ENCODE assay signal across 18 cellular contexts in the genomic region with DNA sequence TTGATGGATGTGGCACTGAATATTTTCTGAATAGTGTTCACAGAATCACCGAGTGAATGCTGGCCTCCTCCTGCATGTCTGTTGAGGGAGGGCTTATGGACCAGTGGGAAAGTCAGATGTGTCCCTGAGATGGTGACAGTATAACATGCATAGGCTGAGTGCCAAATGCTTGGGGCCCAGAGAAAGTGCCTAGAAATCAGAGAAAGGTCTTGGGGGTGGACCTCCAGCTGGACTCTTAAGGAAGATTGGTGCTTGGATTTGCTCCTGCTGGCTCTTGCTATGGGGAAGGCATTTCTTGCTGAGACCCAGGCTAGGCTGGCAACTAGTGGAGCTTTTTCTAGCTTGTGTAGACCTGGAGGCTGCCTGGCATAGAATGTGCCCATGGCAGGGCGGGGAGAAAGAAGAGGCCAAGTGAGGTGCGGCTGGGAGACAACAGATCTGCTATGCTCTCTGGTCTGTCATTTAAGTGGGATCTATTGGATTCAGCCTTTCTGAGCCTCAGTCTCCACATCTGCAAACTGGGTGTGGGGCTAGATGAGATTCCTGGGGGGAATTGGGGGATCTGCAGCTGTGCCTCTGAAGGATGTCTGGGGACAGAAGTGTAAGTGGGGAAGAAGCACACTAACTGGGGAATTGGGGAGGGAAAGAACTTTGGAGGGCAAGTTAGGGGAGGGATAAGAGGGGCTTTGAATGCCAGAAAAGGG. TPM values are rescaled to one million over a fixed set of nuclear protein-coding genes. Genes with fewer than 3 reads are reported as not detected.
DNase-seq lines count a peak whose midpoint lies in the region; ATAC-seq and TF ChIP-seq lines count a peak whose summit lies in the region.
"Had no signal": no experiment of that assay in that cellular context is flagged by ENCODE, and none has a peak within 500 bp of the region (broad histone marks: within the 10 kb centered on the region; RNA-seq: fewer than 3 reads in every experiment).

No MANE protein-coding gene starts in this region.

- H3K79me2 ChIP-seq in MM.1S (ENCODE audit: low read length) = peaks cover 33% of the 10 kb centered on the region

- H4K20me1 ChIP-seq in MM.1S (ENCODE audit: insufficient read depth, low read length) = no peaks in the 10 kb centered on the region; the same call in 1 of the 2 replicates

- ATAC-seq in HG02885 (IDR thresholded peaks at IDR 0.05; ENCODE audit: poor library complexity, unreplicated experiment) = no peak
- ATAC-seq: activated naive CD4-positive, alpha-beta T cell treated with anti-CD3 and anti-CD28 coated beads, Interleukin-2, amount 50 U/mL, for 72 hours had no signal

- H3K9me3 ChIP-seq in liver (ENCODE audit: control insufficient read depth in 4 of 4, low read length in 3 of 4) (no peaks in the 10 kb centered on the region), testis (no peaks in the 10 kb centered on the region), MM.1S (replicated peaks; ENCODE audit: insufficient read depth, low read length) (no peaks in the 10 kb centered on the region)
- H3K9me3 ChIP-seq: BLaER1 treated with 17β-estradiol and CSF1 and Interleukin-3, amounts not matched to agents 10 nM and 100 nM; tibial nerve had no signal

- H3K27ac ChIP-seq in liver (ENCODE audit: low read depth in 1 of 2, low read length in 2 of 2) = peak overlapping the region; percentile 12 to 31
- peak overlapping the region; percentile 55 to 81 for H3K27ac ChIP-seq in testis
- no peak overlapping the region for H3K27ac ChIP-seq in MM.1S (ENCODE audit: low read length)
- H3K27ac ChIP-seq: BLaER1 treated with 17β-estradiol and CSF1 and Interleukin-3, amounts not matched to agents 10 nM and 100 nM had no signal

- TF ChIP-seq CTCF in brain (conservative IDR thresholded peaks at IDR 0.05) = no peak
- no peak for TF ChIP-seq CTCF in liver (IDR thresholded peaks at IDR 0.05; ENCODE audit: low read depth, low read length, missing input control)
- no peak for TF ChIP-seq CTCF in testis (IDR thresholded peaks at IDR 0.05)
- no peak for TF ChIP-seq CTCF in MM.1S (IDR thresholded peaks at IDR 0.05; ENCODE audit: low read length)

- no peak overlapping the region for H3K4me3 ChIP-seq in liver (ENCODE audit: low read depth in 1 of 3, low read length in 3 of 3)
- H3K4me3 ChIP-seq in testis = no peak overlapping the region
- no peak overlapping the region for H3K4me3 ChIP-seq in MM.1S (ENCODE audit: low read length)
- H3K4me3 ChIP-seq: BLaER1 treated with 17β-estradiol and CSF1 and Interleukin-3, amounts not matched to agents 10 nM and 100 nM; tibial nerve had no signal

- H3K4me1 ChIP-seq in liver (ENCODE audit: control insufficient read depth in 4 of 4, insufficient read depth in 4 of 4, low read length in 3 of 4) (peaks cover 4 to 34% (median 27%) of the 10 kb centered on the region in 4 donors), testis (peaks cover 74% of the 10 kb centered on the region), MM.1S (ENCODE audit: low read length) (0 out of 2 replicates have a peak, but pooled peaks cover 3% of the 10 kb centered on the region)

- H3K27me3 Mint-ChIP-seq in brain = no peaks in the 10 kb centered on the region

- intact Hi-C loops in testis (cut with DNase I; ENCODE audit: low total_unique reads) = no loop called here

- peaks cover 77% of the 10 kb centered on the region for H3K4me1 Mint-ChIP-seq in brain

- no peak overlapping the region for H3K4me2 ChIP-seq in MM.1S (ENCODE audit: low read depth, low read length)
- H3K4me2 ChIP-seq: BLaER1 treated with 17β-estradiol and CSF1 and Interleukin-3, amounts not matched to agents 10 nM and 100 nM had no signal

- no peaks in the 10 kb centered on the region for H3K9me2 ChIP-seq in MM.1S (replicated peaks; ENCODE audit: insufficient read depth, low read length)

- WGBS in liver = 85% methylated on average over 3 of the region's 3 CpGs
- WGBS in testis, 2 donors = 76 to 80% methylated on average over 3 of the region's 3 CpGs

- H3K27me3 ChIP-seq in liver (ENCODE audit: control insufficient read depth in 4 of 4, insufficient read depth in 4 of 4, low read length in 3 of 4) = no peaks in the 10 kb centered on the region
- H3K27me3 ChIP-seq in testis = no peaks in the 10 kb centered on the region
- H3K27me3 ChIP-seq in MM.1S (replicated peaks; ENCODE audit: insufficient read depth, low read length) = no peaks in the 10 kb centered on the region
- H3K27me3 ChIP-seq: BLaER1 treated with 17β-estradiol and CSF1 and Interleukin-3, amounts not matched to agents 10 nM and 100 nM; tibial nerve had no signal

- H3K27ac Mint-ChIP-seq in brain = peak overlapping the region; percentile 27 to 92 (median 64)
- H3K27ac Mint-ChIP-seq: activated CD4-positive, alpha-beta T cell treated with anti-CD3 and anti-CD28 coated beads, Interleukin-2, amount 10 ng/mL, durations not matched to agents 7 days and 5 days; activated naive CD4-positive, alpha-beta T cell treated with anti-CD3 and anti-CD28 coated beads, Interleukin-2, amount 50 U/mL, for 72 hours had no signal

- no peaks in the 10 kb centered on the region for H3K9me3 Mint-ChIP-seq in brain
- H3K9me3 Mint-ChIP-seq: activated CD4-positive, alpha-beta T cell treated with anti-CD3 and anti-CD28 coated beads, Interleukin-2, amount 10 ng/mL, durations not matched to agents 7 days and 5 days; activated naive CD4-positive, alpha-beta T cell treated with anti-CD3 and anti-CD28 coated beads, Interleukin-2, amount 50 U/mL, for 72 hours had no signal

- H3K9ac ChIP-seq in liver (ENCODE audit: low read depth in 1 of 2, low read length in 2 of 2) (no peak overlapping the region), MM.1S (ENCODE audit: low read length) (no peak overlapping the region)
- H3K9ac ChIP-seq: BLaER1 treated with 17β-estradiol and CSF1 and Interleukin-3, amounts not matched to agents 10 nM and 100 nM had no signal

- H3K36me3 ChIP-seq in liver (ENCODE audit: control insufficient read depth in 4 of 4, insufficient read depth in 3 of 4, low read depth in 1 of 4, low read length in 3 of 4) (no peaks in the 10 kb centered on the region), testis (ENCODE audit: low read depth, missing control alignments) (no peaks in the 10 kb centered on the region), MM.1S (replicated peaks; ENCODE audit: insufficient read depth, low read length) (no peaks in the 10 kb centered on the region)
- H3K36me3 ChIP-seq: BLaER1 treated with 17β-estradiol and CSF1 and Interleukin-3, amounts not matched to agents 10 nM and 100 nM; tibial nerve had no signal

- no peaks in the 10 kb centered on the region for H3K36me3 Mint-ChIP-seq in brain
- H3K36me3 Mint-ChIP-seq: IgD-negative memory B cell had no signal

- TF ChIP-seq RAD21 in liver (IDR thresholded peaks at IDR 0.05) = no peak

- H2AFZ ChIP-seq in MM.1S (ENCODE audit: low read length) = no peak overlapping the region

- peak overlapping the region in 1 of 5 experiments; percentile 16 for H3K4me3 Mint-ChIP-seq in brain
- H3K4me3 Mint-ChIP-seq: activated CD4-positive, alpha-beta T cell treated with anti-CD3 and anti-CD28 coated beads, Interleukin-2, amount 10 ng/mL, durations not matched to agents 7 days and 5 days; IgD-negative memory B cell had no signal

- H3F3A ChIP-seq in MM.1S (ENCODE audit: insufficient read depth, low read length) = no peaks in the 10 kb centered on the region

- peak; percentile 15 for DNase-seq in DMS 273 (lab: John Stamatoyannopoulos, UW; ENCODE audit: unreplicated experiment)
- no peak for DNase-seq in DMS 273 treated with DMSO at 0.1 percent for 48 hours (lab: John Stamatoyannopoulos, UW)
- DNase-seq in testis = no peak
- no peak for DNase-seq in NCI-H1105 (lab: John Stamatoyannopoulos, UW)
- no peak for DNase-seq in MM.1S
- DNase-seq: activated CD4-positive, alpha-beta T cell treated with anti-CD3 and anti-CD28 coated beads, Interleukin-2, amount 10 ng/mL, durations not matched to agents 7 days and 5 days; foreskin fibroblast; NCI-H2081; nucleus accumbens; OCI-M1; stimulated activated CD4-positive, alpha-beta T cell treated with anti-CD3 and anti-CD28 coated beads, Interleukin-2, amount 100 ng/mL, for 48 hours had no signal

- no peak for TF ChIP-seq POLR2A in testis (IDR thresholded peaks at IDR 0.05)

TF ChIP-seq in liver, 16 proteins besides CTCF, POLR2A, EP300 and RAD21 (continues in another document):
- no peak for TF ChIP-seq JUND (IDR thresholded peaks at IDR 0.05)
- TF ChIP-seq RXRA (IDR thresholded peaks at IDR 0.05) = no peak
- TF ChIP-seq, protein P1, sequence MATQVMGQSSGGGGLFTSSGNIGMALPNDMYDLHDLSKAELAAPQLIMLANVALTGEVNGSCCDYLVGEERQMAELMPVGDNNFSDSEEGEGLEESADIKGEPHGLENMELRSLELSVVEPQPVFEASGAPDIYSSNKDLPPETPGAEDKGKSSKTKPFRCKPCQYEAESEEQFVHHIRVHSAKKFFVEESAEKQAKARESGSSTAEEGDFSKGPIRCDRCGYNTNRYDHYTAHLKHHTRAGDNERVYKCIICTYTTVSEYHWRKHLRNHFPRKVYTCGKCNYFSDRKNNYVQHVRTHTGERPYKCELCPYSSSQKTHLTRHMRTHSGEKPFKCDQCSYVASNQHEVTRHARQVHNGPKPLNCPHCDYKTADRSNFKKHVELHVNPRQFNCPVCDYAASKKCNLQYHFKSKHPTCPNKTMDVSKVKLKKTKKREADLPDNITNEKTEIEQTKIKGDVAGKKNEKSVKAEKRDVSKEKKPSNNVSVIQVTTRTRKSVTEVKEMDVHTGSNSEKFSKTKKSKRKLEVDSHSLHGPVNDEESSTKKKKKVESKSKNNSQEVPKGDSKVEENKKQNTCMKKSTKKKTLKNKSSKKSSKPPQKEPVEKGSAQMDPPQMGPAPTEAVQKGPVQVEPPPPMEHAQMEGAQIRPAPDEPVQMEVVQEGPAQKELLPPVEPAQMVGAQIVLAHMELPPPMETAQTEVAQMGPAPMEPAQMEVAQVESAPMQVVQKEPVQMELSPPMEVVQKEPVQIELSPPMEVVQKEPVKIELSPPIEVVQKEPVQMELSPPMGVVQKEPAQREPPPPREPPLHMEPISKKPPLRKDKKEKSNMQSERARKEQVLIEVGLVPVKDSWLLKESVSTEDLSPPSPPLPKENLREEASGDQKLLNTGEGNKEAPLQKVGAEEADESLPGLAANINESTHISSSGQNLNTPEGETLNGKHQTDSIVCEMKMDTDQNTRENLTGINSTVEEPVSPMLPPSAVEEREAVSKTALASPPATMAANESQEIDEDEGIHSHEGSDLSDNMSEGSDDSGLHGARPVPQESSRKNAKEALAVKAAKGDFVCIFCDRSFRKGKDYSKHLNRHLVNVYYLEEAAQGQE (IDR thresholded peaks at IDR 0.05) = no peak

RNA-seq across cellular contexts. Expression of a gene that starts 27.4 kb away (rescaled TPM):
- polyA plus RNA-seq in brain (ENCODE audit: insufficient read depth, low read depth, low replicate concordance) (10.9 TPM), liver (1 to 10 TPM; 2.2 to 4.4 TPM), testis (ENCODE audit: insufficient read depth, low read depth, low replicate concordance) (13.9 TPM)
- total RNA-seq in liver (1 to 10 TPM; 5.0 to 5.9 TPM), testis (10 to 100 TPM; 32.2 to 44.5 TPM)
